In genomic region chr18:62037989-62038778, GRCh38 we compare ENCODE assay signal across 14 cellular contexts.
DNase-seq lines count a peak whose midpoint lies in the region; ATAC-seq and TF ChIP-seq lines count a peak whose summit lies in the region.
"Had no signal": no experiment of that assay in that cellular context is flagged by ENCODE, and none has a peak within 500 bp of the region (broad histone marks: within the 10 kb centered on the region; RNA-seq: fewer than 3 reads in every experiment).

No MANE protein-coding gene starts in this region.

- no peaks in the 10 kb centered on the region for H3K36me3 ChIP-seq in SJCRH30

- peak overlapping the region; percentile 33; the same call in 1 of the 2 replicates for H3K27ac ChIP-seq in SJCRH30

- H3K36me3 Mint-ChIP-seq in mesothelial cell of epicardium: peaks cover 4% of the 10 kb centered on the region

- no peaks in the 10 kb centered on the region for H3K9me3 Mint-ChIP-seq in mesothelial cell of epicardium

- H3K4me1 ChIP-seq in SJCRH30: peaks cover 8% of the 10 kb centered on the region

- TF ChIP-seq CTCF in AG09319 (IDR thresholded peaks at IDR 0.05; ENCODE audit: low read depth, low read length) (peak; percentile 3; the same call in 1 of the 2 replicates), fibroblast of mammary gland (conservative IDR thresholded peaks at IDR 0.05; ENCODE audit: control insufficient read depth, insufficient read depth, low read depth, low read length) (no peak), mesothelial cell of epicardium (IDR thresholded peaks at IDR 0.05; ENCODE audit: unreplicated experiment) (no peak)

- no peak for DNase-seq in AG09319 (ENCODE audit: extremely low read depth, low read depth)
- peak; percentile 30 to 57 for DNase-seq in SJCRH30
- DNase-seq in fibroblast of mammary gland (ENCODE audit: low read depth): peak; percentile 25
- no peak for DNase-seq in mesothelial cell of epicardium (ENCODE audit: low spot score in 2 of 2, unreplicated experiment in 2 of 2)
- no peak for DNase-seq in stimulated activated naive CD8-positive, alpha-beta T cell treated with anti-CD3 and anti-CD28 coated beads, Interleukin-15, Interleukin-2, amounts not matched to agents 100 U/mL and 50 U/mL, for 24 hours
- no peak for DNase-seq in NCI-H1417 (lab: John Stamatoyannopoulos, UW)
- DNase-seq: activated CD8-positive, alpha-beta memory T cell treated with anti-CD3 and anti-CD28 coated beads, Interleukin-2, amount 50 U/mL, for 48 hours; activated naive CD4-positive, alpha-beta T cell treated with anti-CD3 and anti-CD28 coated beads, Interleukin-2, amount 50 U/mL, for 16 hours; kidney glomerular epithelial cell; stimulated activated naive CD4-positive, alpha-beta T cell treated with Interleukin-2 at 50 U/mL for 16 hours; T-helper 2 cell had no signal

- H3K27me3 ChIP-seq in SJCRH30: no peaks in the 10 kb centered on the region
- H3K27me3 ChIP-seq: heart left ventricle had no signal

- peaks cover 12% of the 10 kb centered on the region for H3K4me1 Mint-ChIP-seq in mesothelial cell of epicardium

- no peaks in the 10 kb centered on the region for H3K9me3 ChIP-seq in SJCRH30 (replicated peaks)
- H3K9me3 ChIP-seq: heart left ventricle had no signal

- H3K4me3 ChIP-seq in SJCRH30 (peak overlapping the region; percentile 34), fibroblast of mammary gland (ENCODE audit: control insufficient read depth, low read depth, low read length) (no peak overlapping the region)
- H3K4me3 ChIP-seq: heart left ventricle had no signal

- no peak overlapping the region for H3K4me3 Mint-ChIP-seq in mesothelial cell of epicardium

- H3K27me3 Mint-ChIP-seq in mesothelial cell of epicardium (ENCODE audit: low read depth): no peaks in the 10 kb centered on the region

- no peak for ATAC-seq in stimulated activated naive CD8-positive, alpha-beta T cell treated with anti-CD3 and anti-CD28 coated beads, Interleukin-15, Interleukin-2, amounts not matched to agents 100 U/mL and 50 U/mL, for 24 hours
- ATAC-seq in GM18870 (IDR thresholded peaks at IDR 0.05; ENCODE audit: unreplicated experiment): no peak
- no peak for ATAC-seq in HG03521 (IDR thresholded peaks at IDR 0.05; ENCODE audit: unreplicated experiment)

- H3K27ac Mint-ChIP-seq in mesothelial cell of epicardium: peak overlapping the region; percentile 60

Comparison
In these comparisons a context has a peak if more than half of its experiments do, and no peak if none do; other contexts are left out.
1. DNase-seq: peak in SJCRH30 (2 of 2) and fibroblast of mammary gland (single experiment); none in AG09319 (single experiment), mesothelial cell of epicardium (0 of 2), stimulated activated naive CD8-positive, alpha-beta T cell treated with anti-CD3 and anti-CD28 coated beads, Interleukin-15, Interleukin-2, amounts not matched to agents 100 U/mL and 50 U/mL, for 24 hours (single experiment) and NCI-H1417 (0 of 3).